17 cellular contexts compared by ENCODE assay signal in genomic region chr7:136033413-136034031, GRCh38. TPM values are rescaled to one million over a fixed set of nuclear protein-coding genes. Genes with fewer than 3 reads are reported as not detected.
DNase-seq lines count a peak whose midpoint lies in the region; ATAC-seq, FAIRE-seq and TF ChIP-seq lines count a peak whose summit lies in the region.
"Had no signal": no experiment of that assay in that cellular context is flagged by ENCODE, and none has a peak within 500 bp of the region (broad histone marks: within the 10 kb centered on the region; RNA-seq: fewer than 3 reads in every experiment).

No MANE protein-coding gene starts in this region.

- peak in 1 of 2 experiments; percentile 23; a peak in 1 of 4 replicates for TF ChIP-seq RAD21 in K562 (CRISPR knock-in tag; conservative IDR thresholded peaks at IDR 0.05 in 1 of 2, IDR thresholded peaks at IDR 0.05 in 1 of 2)

- no peak overlapping the region for H3K9ac ChIP-seq in K562 (ENCODE audit: insufficient read depth in 1 of 2, low read depth in 2 of 2, low read length in 2 of 2)

- H3K9me3 ChIP-seq in K562 (replicated peaks; ENCODE audit: control insufficient read depth, insufficient read depth, low read depth, low read length), result no peaks in the 10 kb centered on the region

- H3K9me1 ChIP-seq in K562 (ENCODE audit: control insufficient read depth, insufficient read depth, low read length), result no peaks in the 10 kb centered on the region

- H3K4me1 ChIP-seq in K562 (replicated peaks in 1 of 2; ENCODE audit: control insufficient read depth in 2 of 2, insufficient read depth in 2 of 2, low read length in 2 of 2), result peaks cover 10 to 22% of the 10 kb centered on the region in 2 experiments

- peak overlapping the region; percentile 33; the same call in 2 of the 3 replicates for H3K27ac ChIP-seq in K562 (ENCODE audit: extremely low read depth, low read depth, low read length)
- H3K27ac ChIP-seq: 22Rv1, epithelial cell of prostate had no signal

- TF ChIP-seq CTCF in K562 (IDR thresholded peaks at IDR 0.05 in 2 of 3, conservative IDR thresholded peaks at IDR 0.05 in 1 of 3; ENCODE audit: insufficient read depth in 2 of 3, low read depth in 1 of 3, low read length in 3 of 3), result no peak

- peak; percentile 92 for TF ChIP-seq EP300 in K562 (IDR thresholded peaks at IDR 0.05; ENCODE audit: low read length)

- no peak for TF ChIP-seq POLR2A in K562 (conservative IDR thresholded peaks at IDR 0.05)

- peaks cover 9% of the 10 kb centered on the region; the same call in 1 of the 2 replicates for H4K20me1 ChIP-seq in K562 (replicated peaks; ENCODE audit: control insufficient read depth, insufficient read depth, low read length)

- CTCF ChIA-PET in activated CD4-positive, alpha-beta T cell treated with anti-CD3 and anti-CD28 coated beads for 36 hours (lab: Charles Lee), result interaction anchor here (1.2 to 1.8 kb wide), 2 partner anchors 16 to 24 kb away, joined by 3 to 8 read pairs; no protein-coding TSS in a partner anchor
- CTCF ChIA-PET in K562 (lab: Yijun Ruan, JAX; ENCODE audit: low intra/inter-chr PET ratio), result interaction anchor here (0.6 kb wide), 1 partner anchor 19 kb away, joined by 5 read pairs; no protein-coding TSS in a partner anchor

- POLR2A ChIA-PET in activated CD4-positive, alpha-beta T cell treated with anti-CD3 and anti-CD28 coated beads for 36 hours (lab: Charles Lee), result interaction anchor here (1.0 kb wide), 1 partner anchor 370 kb away, joined by 3 read pairs; no protein-coding TSS in a partner anchor
- POLR2A ChIA-PET in K562 (lab: Yijun Ruan, JAX), result interaction anchor here (0.5 to 1.4 kb wide), 6 partner anchors 9 to 370 kb away, joined by 3 to 14 read pairs (median 3); no protein-coding TSS in a partner anchor

- no peaks in the 10 kb centered on the region for H3K79me2 ChIP-seq in K562 (ENCODE audit: control insufficient read depth, insufficient read depth, low read length)

- peaks cover 4% of the 10 kb centered on the region for H3K36me3 Mint-ChIP-seq in activated CD4-positive, alpha-beta T cell treated with anti-CD3 and anti-CD28 coated beads for 36 hours (ENCODE audit: low read depth)
- H3K36me3 Mint-ChIP-seq in stimulated activated effector memory CD8-positive, alpha-beta T cell treated with anti-CD3 and anti-CD28 coated beads, Interleukin-12 subunit alpha, Interleukin-12 subunit beta, amount 100 ng/mL, for 72 hours, result no peaks in the 10 kb centered on the region

- peak overlapping the region; percentile 28; the same call in 1 of the 2 replicates for H3K4me2 ChIP-seq in K562 (ENCODE audit: insufficient read depth, low read length)

- no peak overlapping the region for H3K4me3 Mint-ChIP-seq in activated CD4-positive, alpha-beta T cell treated with anti-CD3 and anti-CD28 coated beads for 36 hours
- H3K4me3 Mint-ChIP-seq in stimulated activated effector memory CD8-positive, alpha-beta T cell treated with anti-CD3 and anti-CD28 coated beads, Interleukin-12 subunit alpha, Interleukin-12 subunit beta, amount 100 ng/mL, for 72 hours, result peak overlapping the region; percentile 31
- H3K4me3 Mint-ChIP-seq: activated CD8-positive, alpha-beta T cell treated with anti-CD3 and anti-CD28 coated beads, Interleukin-2, amount 10 ng/mL, durations not matched to agents 7 days and 5 days; activated naive CD4-positive, alpha-beta T cell treated with anti-CD3 and anti-CD28 coated beads, Interleukin-2, amount 50 U/mL, for 24 hours; CD4-positive, CD25-positive, alpha-beta regulatory T cell; central memory CD8-positive, alpha-beta T cell; stimulated activated naive CD8-positive, alpha-beta T cell treated with anti-CD3 and anti-CD28 coated beads, Interleukin-15, Interleukin-2, amounts not matched to agents 100 ng/mL and 50 ng/mL, for 24 hours had no signal

- peaks cover 51% of the 10 kb centered on the region for H3K4me1 Mint-ChIP-seq in activated CD4-positive, alpha-beta T cell treated with anti-CD3 and anti-CD28 coated beads for 36 hours
- peaks cover 32% of the 10 kb centered on the region for H3K4me1 Mint-ChIP-seq in stimulated activated effector memory CD8-positive, alpha-beta T cell treated with anti-CD3 and anti-CD28 coated beads, Interleukin-12 subunit alpha, Interleukin-12 subunit beta, amount 100 ng/mL, for 72 hours
- H3K4me1 Mint-ChIP-seq: central memory CD8-positive, alpha-beta T cell had no signal

- no peak overlapping the region for H3K4me3 ChIP-seq in K562

- H2AFZ ChIP-seq in K562 (ENCODE audit: low read depth, low read length), result no peak overlapping the region

- in situ Hi-C loops in K562 (cut with MboI), result no loop called here

- no peaks in the 10 kb centered on the region for H3K9me3 Mint-ChIP-seq in activated CD4-positive, alpha-beta T cell treated with anti-CD3 and anti-CD28 coated beads for 36 hours (ENCODE audit: low read depth)
- H3K9me3 Mint-ChIP-seq in stimulated activated effector memory CD8-positive, alpha-beta T cell treated with anti-CD3 and anti-CD28 coated beads, Interleukin-12 subunit alpha, Interleukin-12 subunit beta, amount 100 ng/mL, for 72 hours, result no peaks in the 10 kb centered on the region
- H3K9me3 Mint-ChIP-seq: activated naive CD4-positive, alpha-beta T cell treated with anti-CD3 and anti-CD28 coated beads, Interleukin-2, amount 50 U/mL, for 24 hours; central memory CD8-positive, alpha-beta T cell; stimulated activated naive CD8-positive, alpha-beta T cell treated with anti-CD3 and anti-CD28 coated beads, Interleukin-15, Interleukin-2, amounts not matched to agents 100 ng/mL and 50 ng/mL, for 24 hours had no signal

- BruUV-seq in K562 (replicated peaks; lab: Mats Ljungman, UMichigan), result no TSS peak

- no peaks in the 10 kb centered on the region for H3K36me3 ChIP-seq in K562 (ENCODE audit: control insufficient read depth, insufficient read depth, low read length)

- H3K27me3 Mint-ChIP-seq in activated CD4-positive, alpha-beta T cell treated with anti-CD3 and anti-CD28 coated beads for 36 hours, result peaks cover 5% of the 10 kb centered on the region
- H3K27me3 Mint-ChIP-seq: activated naive CD4-positive, alpha-beta T cell treated with anti-CD3 and anti-CD28 coated beads, Interleukin-2, amount 50 U/mL, for 24 hours; CD4-positive, CD25-positive, alpha-beta regulatory T cell; central memory CD8-positive, alpha-beta T cell; stimulated activated naive CD8-positive, alpha-beta T cell treated with anti-CD3 and anti-CD28 coated beads, Interleukin-15, Interleukin-2, amounts not matched to agents 100 ng/mL and 50 ng/mL, for 24 hours had no signal

- H3K27ac Mint-ChIP-seq in activated CD4-positive, alpha-beta T cell treated with anti-CD3 and anti-CD28 coated beads for 36 hours, result peak overlapping the region; percentile 33
- H3K27ac Mint-ChIP-seq in stimulated activated effector memory CD8-positive, alpha-beta T cell treated with anti-CD3 and anti-CD28 coated beads, Interleukin-12 subunit alpha, Interleukin-12 subunit beta, amount 100 ng/mL, for 72 hours, result peak overlapping the region; percentile 46
- H3K27ac Mint-ChIP-seq: activated CD8-positive, alpha-beta T cell treated with anti-CD3 and anti-CD28 coated beads, Interleukin-2, amount 10 ng/mL, durations not matched to agents 7 days and 5 days; activated naive CD4-positive, alpha-beta T cell treated with anti-CD3 and anti-CD28 coated beads, Interleukin-2, amount 50 U/mL, for 24 hours; CD4-positive, CD25-positive, alpha-beta regulatory T cell; stimulated activated naive CD8-positive, alpha-beta T cell treated with anti-CD3 and anti-CD28 coated beads, Interleukin-15, Interleukin-2, amounts not matched to agents 100 ng/mL and 50 ng/mL, for 24 hours had no signal

- DNase-seq in activated CD4-positive, alpha-beta T cell treated with anti-CD3 and anti-CD28 coated beads for 36 hours, result peak; percentile 13
- DNase-seq in activated CD4-positive, alpha-beta T cell treated with anti-CD3 and anti-CD28 coated beads, Interleukin-2, amount 50 U/mL, for 4 hours, result no peak
- peak in 2 of 4 experiments; percentile 87 to 90 for DNase-seq in K562 (ENCODE audit: extremely low read depth in 1 of 4, low spot score in 3 of 4)
- peak; percentile 8 for DNase-seq in medulla oblongata (ENCODE audit: extremely low spot score)
- DNase-seq in stimulated activated effector memory CD8-positive, alpha-beta T cell treated with anti-CD3 and anti-CD28 coated beads, Interleukin-12 subunit alpha, Interleukin-12 subunit beta, amount 100 ng/mL, for 72 hours (ENCODE audit: low spot score in 2 of 2), result no peak
- DNase-seq in activated effector memory CD4-positive, alpha-beta T cell treated with Interleukin-2 at 50 U/mL for 16 hours, result no peak
- DNase-seq: activated CD8-positive, alpha-beta T cell treated with anti-CD3 and anti-CD28 coated beads, Interleukin-2, amount 10 ng/mL, durations not matched to agents 7 days and 5 days; CD4-positive, CD25-positive, alpha-beta regulatory T cell; NCI-H345; PC-3 had no signal

- peak; percentile 60 for ATAC-seq in activated CD4-positive, alpha-beta T cell treated with anti-CD3 and anti-CD28 coated beads for 36 hours
- ATAC-seq in K562 (peak; percentile 96), GM21447 (IDR thresholded peaks at IDR 0.05; ENCODE audit: unreplicated experiment) (no peak), HG02588 (IDR thresholded peaks at IDR 0.05; ENCODE audit: unreplicated experiment) (no peak)
- peak; percentile 52 for ATAC-seq in stimulated activated effector memory CD8-positive, alpha-beta T cell treated with anti-CD3 and anti-CD28 coated beads, Interleukin-12 subunit alpha, Interleukin-12 subunit beta, amount 100 ng/mL, for 72 hours
- ATAC-seq: activated CD8-positive, alpha-beta T cell treated with anti-CD3 and anti-CD28 coated beads, Interleukin-2, amount 10 ng/mL, durations not matched to agents 7 days and 5 days; PC-3 had no signal

- intact Hi-C loops in activated CD4-positive, alpha-beta T cell treated with anti-CD3 and anti-CD28 coated beads for 36 hours (cut with DNase I, micrococcal nuclease), result loop anchor here in 1 of 2 experiments (5.0 kb wide), 1 partner anchor 51 kb away; no protein-coding TSS in a partner anchor
- intact Hi-C loops in K562 (cut with micrococcal nuclease), result loop anchor here (5.0 kb wide), 3 partner anchors 44 to 214 kb away; no protein-coding TSS in a partner anchor

- peak; percentile 86 for FAIRE-seq in K562 (lab: Jason Lieb, UNC)

- H3K27me3 ChIP-seq in K562 (ENCODE audit: control insufficient read depth in 2 of 2, insufficient read depth in 2 of 2, low read length in 2 of 2), result no peaks in the 10 kb centered on the region

- under 1% methylated on average over 6 of the region's 6 CpGs for WGBS in K562 (ENCODE audit: insufficient coverage, low coverage, missing lambda C conversion rate)

RNA-seq across cellular contexts. Expression of gene MTPN, which starts 56.4 kb away (rescaled TPM):
- 100 to 1,000 TPM; 123 to 136 TPM for total RNA-seq in activated CD4-positive, alpha-beta T cell treated with anti-CD3 and anti-CD28 coated beads for 36 hours
- 24.4 and 41.1 TPM in 2 replicates for total RNA-seq in K562 (2011; cell fraction: chromatin; rRNA removed; ENCODE audit: low replicate concordance)
- 26.7 and 34.1 TPM in 2 replicates for total RNA-seq in K562 (2011; cell fraction: nucleolus; rRNA removed)
- total RNA-seq in K562 (2011; cell fraction: nucleoplasm; rRNA removed), result 43.8 and 76.6 TPM in 2 replicates
- total RNA-seq in K562 (2014; rRNA removed) (94.4 and 128 TPM in 2 replicates), K562 (2014; rRNA removed; fragmentation: Illumina TruSeq; extraction: Trizol) (156 and 189 TPM in 2 replicates), K562 (2015; rRNA removed; fragmentation: Illumina TruSeq; extraction: Trizol) (154 and 159 TPM in 2 replicates), K562 (2021) (236 and 261 TPM in 2 replicates)
- polyA plus RNA-seq in K562 (2011; rRNA removed) (189 and 191 TPM in 2 replicates), K562 (2014; fragmentation: Illumina TruSeq; extraction: Trizol) (224 and 243 TPM in 2 replicates), K562 (2014; fragmentation: Nextera tagmentation; extraction: Ambion mirVana) (10 to 100 TPM; 68.5 to 68.6 TPM), K562 (2014; rRNA removed) (133 and 148 TPM in 2 replicates)
- 69.3 and 142 TPM in 2 replicates for polyA plus RNA-seq in K562 (2011; cell fraction: cytosol; rRNA removed)
- 61.0 and 67.9 TPM in 2 replicates for polyA plus RNA-seq in K562 (2011; cell fraction: nucleus; rRNA removed)
- 190 and 199 TPM in 2 replicates for polyA plus RNA-seq in K562 (2012)
- polyA minus RNA-seq in K562 (2011; rRNA and poly(A)+ RNA removed), result 247 and 299 TPM in 2 replicates
- polyA minus RNA-seq in K562 (2011; cell fraction: cytosol; rRNA and poly(A)+ RNA removed), result 168 and 172 TPM in 2 replicates
- polyA minus RNA-seq in K562 (2011; cell fraction: nucleus; rRNA and poly(A)+ RNA removed), result 70.3 and 88.3 TPM in 2 replicates

Comparison
In these comparisons a context has a peak if more than half of its experiments do, and no peak if none do; other contexts are left out.
1. DNase-seq: peak in activated CD4-positive, alpha-beta T cell treated with anti-CD3 and anti-CD28 coated beads for 36 hours (single experiment) and medulla oblongata (single experiment); none in activated CD4-positive, alpha-beta T cell treated with anti-CD3 and anti-CD28 coated beads, Interleukin-2, amount 50 U/mL, for 4 hours (0 of 2), stimulated activated effector memory CD8-positive, alpha-beta T cell treated with anti-CD3 and anti-CD28 coated beads, Interleukin-12 subunit alpha, Interleukin-12 subunit beta, amount 100 ng/mL, for 72 hours (0 of 2) and activated effector memory CD4-positive, alpha-beta T cell treated with Interleukin-2 at 50 U/mL for 16 hours (single experiment).
2. ATAC-seq: peak in activated CD4-positive, alpha-beta T cell treated with anti-CD3 and anti-CD28 coated beads for 36 hours (single experiment), K562 (single experiment) and stimulated activated effector memory CD8-positive, alpha-beta T cell treated with anti-CD3 and anti-CD28 coated beads, Interleukin-12 subunit alpha, Interleukin-12 subunit beta, amount 100 ng/mL, for 72 hours (single experiment); none in GM21447 (single experiment) and HG02588 (single experiment).